Comparison of ENCODE assay signal across 10 cellular contexts in genomic region chr16:74724820-74725549, GRCh38. TPM values are rescaled to one million over a fixed set of nuclear protein-coding genes. Genes with fewer than 3 reads are reported as not detected.
DNase-seq lines count a peak whose midpoint lies in the region; ATAC-seq and TF ChIP-seq lines count a peak whose summit lies in the region.
"Had no signal": no experiment of that assay in that cellular context is flagged by ENCODE, and none has a peak within 500 bp of the region (broad histone marks: within the 10 kb centered on the region; RNA-seq: fewer than 3 reads in every experiment).

No MANE protein-coding gene starts in this region.

- TF ChIP-seq CTCF in MCF 10A (IDR thresholded peaks at IDR 0.05; ENCODE audit: unreplicated experiment) (peak; percentile 17), breast epithelium (IDR thresholded peaks at IDR 0.05) (peak in 1 of 3 donors; percentile 18), cardiac fibroblast (IDR thresholded peaks at IDR 0.05; ENCODE audit: low read depth, low read length) (peak; percentile 34), mesothelial cell of epicardium (IDR thresholded peaks at IDR 0.05; ENCODE audit: unreplicated experiment) (no peak)

- H3K4me1 ChIP-seq in breast epithelium: peaks cover 0 to 7% of the 10 kb centered on the region in 2 donors
- H3K4me1 ChIP-seq in aorta (ENCODE audit: control insufficient read depth in 1 of 2, insufficient read depth in 2 of 2, low read length in 2 of 2): no peaks in the 10 kb centered on the region

- H3K27ac ChIP-seq in breast epithelium (peak overlapping the region in 1 of 2 donors; percentile 29), aorta (ENCODE audit: low read depth in 1 of 2, low read length in 2 of 2) (no peak overlapping the region)

- peaks cover 7 to 8% of the 10 kb centered on the region in 2 donors for H3K9me3 ChIP-seq in breast epithelium
- H3K9me3 ChIP-seq in aorta (ENCODE audit: control insufficient read depth, low read length): peaks cover 3% of the 10 kb centered on the region

- H3K36me3 ChIP-seq in breast epithelium (no peaks in the 10 kb centered on the region), aorta (ENCODE audit: control insufficient read depth in 1 of 2, insufficient read depth in 2 of 2, low read length in 1 of 2) (no peaks in the 10 kb centered on the region)

- intact Hi-C loops in MCF 10A (cut with micrococcal nuclease): no loop called here
- intact Hi-C loops in breast epithelium (cut with DNase I; ENCODE audit: low total_unique reads): no loop called here
- intact Hi-C loops in aorta (cut with DNase I): no loop called here

- POLR2A ChIA-PET in MCF 10A (lab: Yijun Ruan, JAX): interaction anchor here (1.4 kb wide), 1 partner anchor 50 kb away, joined by 3 read pairs; the partner anchor contains the start of gene FA2H

- H3K36me3 Mint-ChIP-seq in MCF 10A (ENCODE audit: insufficient read depth, unreplicated experiment): no peaks in the 10 kb centered on the region
- no peaks in the 10 kb centered on the region for H3K36me3 Mint-ChIP-seq in mesothelial cell of epicardium

- CTCF ChIA-PET in MCF 10A (lab: Yijun Ruan, JAX): interaction anchor here (0.5 to 4.3 kb wide), 13 partner anchors 11 to 1561 kb away, joined by 3 to 58 read pairs (median 4); partner anchors contain the start of gene MLKL

- H3K9me3 Mint-ChIP-seq in MCF 10A (ENCODE audit: unreplicated experiment) (peaks cover 9% of the 10 kb centered on the region), mesothelial cell of epicardium (peaks cover 3% of the 10 kb centered on the region)
- H3K9me3 Mint-ChIP-seq: activated naive CD4-positive, alpha-beta T cell treated with anti-CD3 and anti-CD28 coated beads, Interleukin-2, amount 50 U/mL, for 72 hours had no signal

- H3K4me3 Mint-ChIP-seq in MCF 10A (ENCODE audit: unreplicated experiment) (no peak overlapping the region), mesothelial cell of epicardium (no peak overlapping the region)

- peaks cover 6% of the 10 kb centered on the region for H3K4me1 Mint-ChIP-seq in MCF 10A (ENCODE audit: insufficient read depth, unreplicated experiment)
- H3K4me1 Mint-ChIP-seq in mesothelial cell of epicardium: peaks cover 4% of the 10 kb centered on the region

- no peak for TF ChIP-seq POLR2A in breast epithelium (IDR thresholded peaks at IDR 0.05)

- BruUV-seq in MCF 10A (replicated peaks; lab: Mats Ljungman, UMichigan): no TSS peak

- H3K27me3 ChIP-seq in breast epithelium: no peaks in the 10 kb centered on the region
- no peaks in the 10 kb centered on the region for H3K27me3 ChIP-seq in aorta (ENCODE audit: control insufficient read depth in 1 of 2, insufficient read depth in 2 of 2, low read length in 1 of 2)

- H3K27ac Mint-ChIP-seq in MCF 10A (ENCODE audit: low read depth, unreplicated experiment): peak overlapping the region; percentile 74
- no peak overlapping the region for H3K27ac Mint-ChIP-seq in mesothelial cell of epicardium
- H3K27ac Mint-ChIP-seq: activated naive CD4-positive, alpha-beta T cell treated with anti-CD3 and anti-CD28 coated beads, Interleukin-2, amount 50 U/mL, for 72 hours had no signal

- H3K27me3 Mint-ChIP-seq in MCF 10A (ENCODE audit: insufficient read depth, unreplicated experiment) (no peaks in the 10 kb centered on the region), mesothelial cell of epicardium (ENCODE audit: low read depth) (peaks cover 9% of the 10 kb centered on the region)

- WGBS in aorta, 2 donors: 28 to 29% methylated on average over 18 to 19 of the region's 19 CpGs

- peak; percentile 44 for ATAC-seq in aorta (ENCODE audit: low FRiP score)
- ATAC-seq in HG03135 (IDR thresholded peaks at IDR 0.05; ENCODE audit: unreplicated experiment): no peak
- ATAC-seq in HG02973 (IDR thresholded peaks at IDR 0.05; ENCODE audit: unreplicated experiment): no peak
- ATAC-seq: activated naive CD4-positive, alpha-beta T cell treated with anti-CD3 and anti-CD28 coated beads, Interleukin-2, amount 50 U/mL, for 72 hours had no signal

- H3K4me3 ChIP-seq in breast epithelium (no peak overlapping the region), cardiac fibroblast (replicated peaks in 1 of 2; ENCODE audit: low read depth in 2 of 2, low read length in 2 of 2) (no peak overlapping the region), aorta (ENCODE audit: low read length in 2 of 2) (no peak overlapping the region)

- peak; percentile 68 for DNase-seq in MCF 10A (ENCODE audit: unreplicated experiment)
- no peak for DNase-seq in breast epithelium (ENCODE audit: low spot score in 2 of 2)
- peak; percentile 51 to 64 for DNase-seq in cardiac fibroblast (ENCODE audit: low read depth in 2 of 2)
- peak; percentile 94 for DNase-seq in midbrain (lab: John Stamatoyannopoulos, UW)
- DNase-seq in aorta: peak; percentile 72 to 81
- no peak for DNase-seq in mesothelial cell of epicardium (ENCODE audit: low spot score in 2 of 2, unreplicated experiment in 2 of 2)
- DNase-seq: 8988T had no signal

RNA-seq across cellular contexts. Expression of gene MLKL, which starts 24.3 kb away (rescaled TPM):
- 12.1 and 14.2 TPM in 2 replicates for total RNA-seq in MCF 10A (2022)
- total RNA-seq in breast epithelium: 10 to 100 TPM; 13.3 to 22.6 (median 14.9) TPM
- total RNA-seq in aorta: 10 to 100 TPM; 23.7 to 31.3 TPM
- polyA plus RNA-seq in aorta: 10 to 100 TPM; 10.9 to 20.3 TPM
- total RNA-seq in mesothelial cell of epicardium: not detected in 3 replicates

RNA-seq across cellular contexts. Expression of gene FA2H, which starts 49.6 kb away (rescaled TPM):
- total RNA-seq in MCF 10A (2022) (not detected in 2 replicates), breast epithelium (1 to 10 TPM in 1 of 3 donors, under 1 TPM in 1, not detected in 1; 0.33 to 1.8 TPM), aorta (under 1 TPM; 0.49 to 0.54 TPM), mesothelial cell of epicardium (0.18 TPM in 1 of 3 replicates, not detected in the others)
- polyA plus RNA-seq in aorta: 1 to 10 TPM in 1 of 2 donors, not detected in 1; 1.9 TPM
- total RNA-seq: activated naive CD4-positive, alpha-beta T cell treated with anti-CD3 and anti-CD28 coated beads, Interleukin-2, amount 50 U/mL, for 72 hours had no signal

RNA-seq across cellular contexts. Expression of gene RFWD3, which starts 58.3 kb away (rescaled TPM):
- 31.2 and 33.7 TPM in 2 replicates for total RNA-seq in MCF 10A (2022)
- total RNA-seq in breast epithelium: 10 to 100 TPM; 11.0 to 23.6 (median 18.7) TPM
- 10 to 100 TPM; 16.4 to 17.1 TPM for total RNA-seq in aorta
- polyA plus RNA-seq in aorta: 1 to 10 TPM; 2.8 to 3.3 TPM
- 32.7 to 36.8 TPM (median 35.3 TPM) in 3 replicates for total RNA-seq in mesothelial cell of epicardium

Comparison
In these comparisons a context has a peak if more than half of its experiments do, and no peak if none do; other contexts are left out.
1. DNase-seq: peak in MCF 10A (single experiment), cardiac fibroblast (2 of 2), midbrain (single experiment) and aorta (2 of 2); none in breast epithelium (0 of 2) and mesothelial cell of epicardium (0 of 2).
2. RNA of gene MLKL, which starts 24.3 kb away (total RNA-seq): 23.7 to 31.3 TPM in aorta, 13.3 to 22.6 TPM in breast epithelium and 12.1 to 14.2 TPM in MCF 10A; not detected in mesothelial cell of epicardium; every median in the first group is over 10 times any median in the second.